ENCODE assay signal across 20 cellular contexts in genomic region chr2:64586054-64586453, GRCh38.
DNase-seq lines count a peak whose midpoint lies in the region; ATAC-seq, FAIRE-seq and TF ChIP-seq lines count a peak whose summit lies in the region.
"Had no signal": no experiment of that assay in that cellular context is flagged by ENCODE, and none has a peak within 500 bp of the region (broad histone marks: within the 10 kb centered on the region; RNA-seq: fewer than 3 reads in every experiment).

No MANE protein-coding gene starts in this region.

- H3K4me3 ChIP-seq in MM.1S (ENCODE audit: low read length), result peak overlapping the region; percentile 28; the same call in 1 of the 2 replicates
- H3K4me3 ChIP-seq: SJCRH30 had no signal

- H3K9ac ChIP-seq in MM.1S (ENCODE audit: low read length), result no peak overlapping the region

- no peaks in the 10 kb centered on the region for H3K9me3 ChIP-seq in MM.1S (replicated peaks; ENCODE audit: insufficient read depth, low read length)
- H3K9me3 ChIP-seq: SJCRH30 had no signal

- no peaks in the 10 kb centered on the region for H3K27me3 ChIP-seq in MM.1S (replicated peaks; ENCODE audit: insufficient read depth, low read length)
- H3K27me3 ChIP-seq: SJCRH30 had no signal

- peak overlapping the region; percentile 65 for H3K27ac Mint-ChIP-seq in endothelial cell (ENCODE audit: unreplicated experiment)

- DNase-seq in DMS53 (lab: John Stamatoyannopoulos, UW) (peak; percentile 54), GM18507 (ENCODE audit: extremely low spot score, insufficient read length, low read depth) (no peak), MM.1S (peak; percentile 89), endothelial cell (ENCODE audit: low spot score) (no peak), DMS 273 (lab: John Stamatoyannopoulos, UW; ENCODE audit: unreplicated experiment) (no peak), AG20443 (ENCODE audit: low spot score) (no peak), A172 (ENCODE audit: low spot score) (no peak)
- DNase-seq: AML-193; CD4-positive, alpha-beta memory T cell; EL; H7; NCI-H1048; NCI-H1694; NCI-H2107; NCI-H226; NCI-H526; SJCRH30; SW 1271 had no signal

- H3K9me3 Mint-ChIP-seq in endothelial cell (ENCODE audit: unreplicated experiment), result no peaks in the 10 kb centered on the region
- H3K9me3 Mint-ChIP-seq: CD4-positive, alpha-beta memory T cell had no signal

- peak; percentile 75 for FAIRE-seq in GM18507 (lab: Jason Lieb, UNC)

- H3K4me1 Mint-ChIP-seq in endothelial cell (ENCODE audit: unreplicated experiment), result peaks cover 14% of the 10 kb centered on the region

- no peak overlapping the region for H3K4me3 Mint-ChIP-seq in endothelial cell (ENCODE audit: unreplicated experiment)
- H3K4me3 Mint-ChIP-seq: CD4-positive, alpha-beta memory T cell had no signal

- no peaks in the 10 kb centered on the region for H3K9me2 ChIP-seq in MM.1S (replicated peaks; ENCODE audit: insufficient read depth, low read length)

- peaks cover 3% of the 10 kb centered on the region for H3K27me3 Mint-ChIP-seq in endothelial cell (ENCODE audit: unreplicated experiment)
- H3K27me3 Mint-ChIP-seq: CD4-positive, alpha-beta memory T cell had no signal

- H3K4me2 ChIP-seq in MM.1S (ENCODE audit: low read depth, low read length), result peak overlapping the region; percentile 89

- H3K36me3 Mint-ChIP-seq in endothelial cell (ENCODE audit: low read depth, unreplicated experiment), result no peaks in the 10 kb centered on the region

- H4K20me1 ChIP-seq in MM.1S (ENCODE audit: insufficient read depth, low read length), result no peaks in the 10 kb centered on the region

- H3K79me2 ChIP-seq in MM.1S (ENCODE audit: low read length), result peaks cover 20% of the 10 kb centered on the region; the same call in 1 of the 2 replicates

- peaks cover 58% of the 10 kb centered on the region for H3K4me1 ChIP-seq in MM.1S (ENCODE audit: low read length)
- H3K4me1 ChIP-seq: SJCRH30 had no signal

- peaks cover 56% of the 10 kb centered on the region for H3F3A ChIP-seq in MM.1S (ENCODE audit: insufficient read depth, low read length)

- no peak for ATAC-seq in GM18907 (IDR thresholded peaks at IDR 0.05; ENCODE audit: unreplicated experiment)

- TF ChIP-seq CTCF in MM.1S (IDR thresholded peaks at IDR 0.05; ENCODE audit: low read length), result no peak
- no peak for TF ChIP-seq CTCF in endothelial cell (IDR thresholded peaks at IDR 0.05; ENCODE audit: unreplicated experiment)

- H3K27ac ChIP-seq in MM.1S (ENCODE audit: low read length), result peak overlapping the region; percentile 70; the same call in 1 of the 2 replicates
- H3K27ac ChIP-seq: RWPE1, SJCRH30 had no signal

- H2AFZ ChIP-seq in MM.1S (ENCODE audit: low read length), result no peak overlapping the region

- peaks cover 9% of the 10 kb centered on the region; the same call in 1 of the 2 replicates for H3K36me3 ChIP-seq in MM.1S (replicated peaks; ENCODE audit: insufficient read depth, low read length)

Comparison
In these comparisons a context has a peak if more than half of its experiments do, and no peak if none do; other contexts are left out.
1. DNase-seq: peak in DMS53 (single experiment) and MM.1S (single experiment); none in GM18507 (single experiment), endothelial cell (single experiment), DMS 273 (single experiment), AG20443 (single experiment) and A172 (single experiment).